Comparison of ENCODE assay signal across 11 cellular contexts in genomic region chr15:60945196-60945595, GRCh38.
DNase-seq lines count a peak whose midpoint lies in the region; TF ChIP-seq lines count a peak whose summit lies in the region.
"Had no signal": no experiment of that assay in that cellular context is flagged by ENCODE, and none has a peak within 500 bp of the region (broad histone marks: within the 10 kb centered on the region; RNA-seq: fewer than 3 reads in every experiment).

No MANE protein-coding gene starts in this region.

- H3K27ac Mint-ChIP-seq in activated T-helper 2 cell treated with anti-CD3 and anti-CD28 coated beads, Interferon-gamma antibody, Interleukin-2, Interleukin-4, amounts not matched to agents 10 μg/mL and 5 μg/mL and 100 μg/mL, durations not matched to agents 14 hours and 24 hours and 36 hours: no peak overlapping the region
- H3K27ac Mint-ChIP-seq in osteocyte (ENCODE audit: unreplicated experiment) (no peak overlapping the region), immature natural killer cell (no peak overlapping the region)

- H3K36me3 Mint-ChIP-seq in activated T-helper 2 cell treated with anti-CD3 and anti-CD28 coated beads, Interferon-gamma antibody, Interleukin-2, Interleukin-4, amounts not matched to agents 10 μg/mL and 5 μg/mL and 100 μg/mL, durations not matched to agents 14 hours and 24 hours and 36 hours (ENCODE audit: low read depth): no peaks in the 10 kb centered on the region
- H3K36me3 Mint-ChIP-seq in osteocyte (ENCODE audit: unreplicated experiment) (no peaks in the 10 kb centered on the region), immature natural killer cell (no peaks in the 10 kb centered on the region)

- H3K27me3 Mint-ChIP-seq in activated T-helper 2 cell treated with anti-CD3 and anti-CD28 coated beads, Interferon-gamma antibody, Interleukin-2, Interleukin-4, amounts not matched to agents 10 μg/mL and 5 μg/mL and 100 μg/mL, durations not matched to agents 14 hours and 24 hours and 36 hours (ENCODE audit: low read depth): peaks cover 10% of the 10 kb centered on the region
- no peaks in the 10 kb centered on the region for H3K27me3 Mint-ChIP-seq in osteocyte (ENCODE audit: unreplicated experiment)
- peaks cover 6 to 22% (median 8%) of the 10 kb centered on the region in 3 donors for H3K27me3 Mint-ChIP-seq in immature natural killer cell (ENCODE audit: low read depth in 3 of 3)

- no peaks in the 10 kb centered on the region for H3K9me3 Mint-ChIP-seq in activated T-helper 2 cell treated with anti-CD3 and anti-CD28 coated beads, Interferon-gamma antibody, Interleukin-2, Interleukin-4, amounts not matched to agents 10 μg/mL and 5 μg/mL and 100 μg/mL, durations not matched to agents 14 hours and 24 hours and 36 hours
- H3K9me3 Mint-ChIP-seq in osteocyte (ENCODE audit: unreplicated experiment) (peaks cover 5% of the 10 kb centered on the region), immature natural killer cell (no peaks in the 10 kb centered on the region)

- no peaks in the 10 kb centered on the region for H3K9me3 ChIP-seq in right atrium auricular region
- H3K9me3 ChIP-seq: esophagus squamous epithelium had no signal

- DNase-seq in NCI-H1105 (lab: John Stamatoyannopoulos, UW): peak; percentile 75
- peak; percentile 39 for DNase-seq in astrocyte of the hippocampus (ENCODE audit: low read depth, low spot score)
- peak; percentile 69 for DNase-seq in right atrium auricular region (ENCODE audit: low spot score)
- peak in 34 of 49 donors; percentile 5 to 89 (median 37) for DNase-seq in substantia nigra (lab: John Stamatoyannopoulos, UW)
- no peak for DNase-seq in activated T-helper 2 cell treated with anti-CD3 and anti-CD28 coated beads, Interferon-gamma antibody, Interleukin-2, Interleukin-4, amounts not matched to agents 10 μg/mL and 5 μg/mL and 100 μg/mL, durations not matched to agents 14 hours and 24 hours and 36 hours (ENCODE audit: low spot score)
- no peak for DNase-seq in osteocyte (ENCODE audit: extremely low spot score, unreplicated experiment)
- no peak for DNase-seq in immature natural killer cell
- DNase-seq: activated T-cell treated with anti-CD3 and anti-CD28 coated beads for 4 hours, esophagus squamous epithelium, kidney, NCI-H2171 had no signal

- no peak overlapping the region for H3K27ac ChIP-seq in right atrium auricular region
- H3K27ac ChIP-seq in substantia nigra (ENCODE audit: low read depth, low read length, poor library complexity, severe bottlenecking): no peak overlapping the region
- H3K27ac ChIP-seq: esophagus squamous epithelium had no signal

- no peaks in the 10 kb centered on the region for H3K27me3 ChIP-seq in right atrium auricular region
- H3K27me3 ChIP-seq: esophagus squamous epithelium had no signal

- H3K4me1 ChIP-seq in right atrium auricular region: peaks cover 0 to 40% of the 10 kb centered on the region in 2 donors

- TF ChIP-seq CTCF in right atrium auricular region (IDR thresholded peaks at IDR 0.05) (no peak), osteocyte (IDR thresholded peaks at IDR 0.05) (no peak)

- intact Hi-C loops in activated T-helper 2 cell treated with anti-CD3 and anti-CD28 coated beads, Interferon-gamma antibody, Interleukin-2, Interleukin-4, amounts not matched to agents 10 μg/mL and 5 μg/mL and 100 μg/mL, durations not matched to agents 14 hours and 24 hours and 36 hours (cut with micrococcal nuclease): no loop called here

- no peaks in the 10 kb centered on the region for H3K36me3 ChIP-seq in right atrium auricular region
- H3K36me3 ChIP-seq: esophagus squamous epithelium had no signal

- peaks cover 6% of the 10 kb centered on the region for H3K4me1 Mint-ChIP-seq in activated T-helper 2 cell treated with anti-CD3 and anti-CD28 coated beads, Interferon-gamma antibody, Interleukin-2, Interleukin-4, amounts not matched to agents 10 μg/mL and 5 μg/mL and 100 μg/mL, durations not matched to agents 14 hours and 24 hours and 36 hours (ENCODE audit: low read depth)
- H3K4me1 Mint-ChIP-seq in osteocyte (ENCODE audit: unreplicated experiment) (peaks cover 4% of the 10 kb centered on the region), immature natural killer cell (no peaks in the 10 kb centered on the region)

- H3K4me3 ChIP-seq in right atrium auricular region: no peak overlapping the region
- H3K4me3 ChIP-seq: esophagus squamous epithelium had no signal

- H3K4me3 Mint-ChIP-seq in activated T-helper 2 cell treated with anti-CD3 and anti-CD28 coated beads, Interferon-gamma antibody, Interleukin-2, Interleukin-4, amounts not matched to agents 10 μg/mL and 5 μg/mL and 100 μg/mL, durations not matched to agents 14 hours and 24 hours and 36 hours (ENCODE audit: low read depth): no peak overlapping the region
- H3K4me3 Mint-ChIP-seq in osteocyte (ENCODE audit: unreplicated experiment) (no peak overlapping the region), immature natural killer cell (no peak overlapping the region)

Comparison
In these comparisons a context has a peak if more than half of its experiments do, and no peak if none do; other contexts are left out.
1. DNase-seq: peak in NCI-H1105 (single experiment), astrocyte of the hippocampus (single experiment), right atrium auricular region (single experiment) and substantia nigra (34 of 49); none in activated T-helper 2 cell treated with anti-CD3 and anti-CD28 coated beads, Interferon-gamma antibody, Interleukin-2, Interleukin-4, amounts not matched to agents 10 μg/mL and 5 μg/mL and 100 μg/mL, durations not matched to agents 14 hours and 24 hours and 36 hours (single experiment), osteocyte (single experiment) and immature natural killer cell (0 of 3).